In genomic region chr1:111476761-111477309, GRCh38 we compare ENCODE assay signal across 8 cellular contexts. TPM values are rescaled to one million over a fixed set of nuclear protein-coding genes. Genes with fewer than 3 reads are reported as not detected.
DNase-seq lines count a peak whose midpoint lies in the region; ATAC-seq and TF ChIP-seq lines count a peak whose summit lies in the region.

No MANE protein-coding gene starts in this region.

- H3K36me3 Mint-ChIP-seq in T-helper 17 cell (ENCODE audit: low read depth) (peaks cover 6% of the 10 kb centered on the region), nephron progenitor cell (ENCODE audit: low read depth) (peaks cover 6% of the 10 kb centered on the region)

- no peaks in the 10 kb centered on the region for H3K27me3 Mint-ChIP-seq in T-helper 17 cell
- H3K27me3 Mint-ChIP-seq in nephron progenitor cell (ENCODE audit: low read depth, poor library complexity), result peaks cover 4% of the 10 kb centered on the region

- H3K9me3 Mint-ChIP-seq in nephron progenitor cell, result no peaks in the 10 kb centered on the region

- ATAC-seq in GM18868 (IDR thresholded peaks at IDR 0.05; ENCODE audit: unreplicated experiment), result peak; percentile 75
- peak; percentile 73 for ATAC-seq in HG02884 (IDR thresholded peaks at IDR 0.05; ENCODE audit: unreplicated experiment)
- peak; percentile 86 for ATAC-seq in T-helper 17 cell

- H3K27ac Mint-ChIP-seq in T-helper 17 cell (no peak overlapping the region), nephron progenitor cell (peak overlapping the region; percentile 41)

- H3K4me1 Mint-ChIP-seq in T-helper 17 cell (peaks cover 42% of the 10 kb centered on the region), nephron progenitor cell (peaks cover 25% of the 10 kb centered on the region)

- peak overlapping the region in 1 of 2 donors; percentile 69 for H3K27ac ChIP-seq in coronary artery

- TF ChIP-seq CTCF in nephron progenitor cell (IDR thresholded peaks at IDR 0.05) (no peak), coronary artery (IDR thresholded peaks at IDR 0.05) (no peak), foreskin fibroblast (IDR thresholded peaks at IDR 0.05; ENCODE audit: low read depth, low read length) (no peak)

- DNase-seq in T-helper 17 cell (peak in 2 of 3 donors; percentile 9 to 16), nephron progenitor cell (no peak), coronary artery (ENCODE audit: low spot score) (no peak), foreskin fibroblast (no peak), NCI-H1436 treated with DMSO at 0.1 percent for 48 hours (lab: John Stamatoyannopoulos, UW) (no peak), NCI-H524 (lab: John Stamatoyannopoulos, UW) (no peak)

- H3K9me3 ChIP-seq in T-helper 17 cell (ENCODE audit: control insufficient read depth, low read length, poor library complexity, severe bottlenecking), result no peaks in the 10 kb centered on the region

- H3K4me3 ChIP-seq in coronary artery, result no peak overlapping the region
- no peak overlapping the region for H3K4me3 ChIP-seq in foreskin fibroblast (ENCODE audit: low read depth in 1 of 2, low read length in 2 of 2)

- peak overlapping the region; percentile 89 for H3K4me3 Mint-ChIP-seq in T-helper 17 cell
- H3K4me3 Mint-ChIP-seq in nephron progenitor cell, result no peak overlapping the region

RNA-seq across cellular contexts. Expression of gene C1orf162, which starts 3.1 kb away (rescaled TPM):
- total RNA-seq in T-helper 17 cell, result 10 to 100 TPM; 31.3 to 50.8 TPM

RNA-seq across cellular contexts. Expression of gene ADORA3, which starts 26.6 kb away (rescaled TPM):
- total RNA-seq in T-helper 17 cell, result not detected

RNA-seq across cellular contexts. Expression of gene TMIGD3, which starts 26.6 kb away (rescaled TPM):
- total RNA-seq in T-helper 17 cell, result not detected

RNA-seq across cellular contexts. Expression of gene ATP5PB, which starts 27.6 kb away (rescaled TPM):
- 100 to 1,000 TPM in 1 of 2 donors, 10 to 100 TPM in 1; 86.1 to 101 TPM for total RNA-seq in T-helper 17 cell

RNA-seq across cellular contexts. Expression of gene WDR77, which starts 27.8 kb away (rescaled TPM):
- 10 to 100 TPM; 17.6 to 19.5 TPM for total RNA-seq in T-helper 17 cell

Comparison
In these comparisons a context has a peak if more than half of its experiments do, and no peak if none do; other contexts are left out.
1. DNase-seq: peak in T-helper 17 cell (2 of 3); none in nephron progenitor cell (single experiment), coronary artery (single experiment), foreskin fibroblast (0 of 2), NCI-H1436 treated with DMSO at 0.1 percent for 48 hours (single experiment) and NCI-H524 (0 of 2).
2. Peak in every context shown above with its lines, with median percentiles within 50 percentile points of each other: ATAC-seq.